9 cellular contexts compared by ENCODE assay signal in genomic region chr12:91811481-91812287, GRCh38.
DNase-seq lines count a peak whose midpoint lies in the region; ATAC-seq lines count a peak whose summit lies in the region.
"Had no signal": no experiment of that assay in that cellular context is flagged by ENCODE, and none has a peak within 500 bp of the region (broad histone marks: within the 10 kb centered on the region; RNA-seq: fewer than 3 reads in every experiment).

No MANE protein-coding gene starts in this region.

- H3K9ac ChIP-seq in adipocyte (ENCODE audit: low read length), result no peak overlapping the region

- peaks cover 18% of the 10 kb centered on the region for H3K4me1 ChIP-seq in CD4-positive, CD25-positive, alpha-beta regulatory T cell (ENCODE audit: control insufficient read depth, insufficient read depth, low read length, poor library complexity, severe bottlenecking)
- no peaks in the 10 kb centered on the region for H3K4me1 ChIP-seq in adipocyte (ENCODE audit: control insufficient read depth, insufficient read depth, low read length)

- peak overlapping the region in 3 of 4 donors; percentile 7 to 63 (median 44) for H3K4me3 Mint-ChIP-seq in CD4-positive, CD25-positive, alpha-beta regulatory T cell
- H3K4me3 Mint-ChIP-seq: T-helper 1 cell treated with Interleukin-12 subunit alpha and Interleukin-12 subunit beta and Interleukin-4 antibody, amounts not matched to agents 30 μg/mL and 1 μg/mL, for 36 hours had no signal

- peak; percentile 46 to 80 (median 60) for DNase-seq in CD4-positive, CD25-positive, alpha-beta regulatory T cell
- peak in 43 of 76 experiments; percentile 0 to 48 (median 13) for DNase-seq in HUDEP-2 (lab: John Stamatoyannopoulos, UW; ENCODE audit: unreplicated experiment in 76 of 76)
- peak; percentile 55 for DNase-seq in SW480 (ENCODE audit: low spot score)
- DNase-seq in adipocyte (ENCODE audit: low read depth), result peak; percentile 86
- DNase-seq in left cardiac atrium, result peak; percentile 75
- DNase-seq in retina, result peak; percentile 69

- no peaks in the 10 kb centered on the region for H3K36me3 ChIP-seq in CD4-positive, CD25-positive, alpha-beta regulatory T cell (ENCODE audit: control insufficient read depth, insufficient read depth, low read length)
- no peaks in the 10 kb centered on the region for H3K36me3 ChIP-seq in adipocyte (ENCODE audit: control insufficient read depth, insufficient read depth, low read length, severe bottlenecking)

- no peak overlapping the region for H3K27ac ChIP-seq in CD4-positive, CD25-positive, alpha-beta regulatory T cell (ENCODE audit: insufficient read depth, low read length, poor library complexity, severe bottlenecking)

- H3K4me3 ChIP-seq in CD4-positive, CD25-positive, alpha-beta regulatory T cell (ENCODE audit: low read depth, low read length), result peak overlapping the region; percentile 49
- H3K4me3 ChIP-seq in adipocyte (ENCODE audit: low read length), result no peak overlapping the region

- peak; percentile 53 to 55 for ATAC-seq in CD4-positive, CD25-positive, alpha-beta regulatory T cell (ENCODE audit: low read depth in 2 of 2)
- ATAC-seq in GM19372 (IDR thresholded peaks at IDR 0.05; ENCODE audit: low read depth, unreplicated experiment) (peak; percentile 80), left cardiac atrium (peak; percentile 64 to 86), GM21737 (IDR thresholded peaks at IDR 0.05; ENCODE audit: unreplicated experiment) (no peak)

- H3K27me3 Mint-ChIP-seq in CD4-positive, CD25-positive, alpha-beta regulatory T cell, result no peaks in the 10 kb centered on the region

- peak overlapping the region in 2 of 3 donors; percentile 62 to 91 for H3K27ac Mint-ChIP-seq in CD4-positive, CD25-positive, alpha-beta regulatory T cell

- no peaks in the 10 kb centered on the region for H3K27me3 ChIP-seq in CD4-positive, CD25-positive, alpha-beta regulatory T cell (ENCODE audit: control insufficient read depth, insufficient read depth, low read length)
- no peaks in the 10 kb centered on the region for H3K27me3 ChIP-seq in adipocyte (replicated peaks; ENCODE audit: control insufficient read depth, insufficient read depth, low read length)

- peaks cover 5% of the 10 kb centered on the region for H3K36me3 Mint-ChIP-seq in CD4-positive, CD25-positive, alpha-beta regulatory T cell

- peaks cover 4 to 9% of the 10 kb centered on the region in 2 experiments for H3K9me3 ChIP-seq in CD4-positive, CD25-positive, alpha-beta regulatory T cell (ENCODE audit: control insufficient read depth in 2 of 2, low read length in 2 of 2)
- H3K9me3 ChIP-seq in adipocyte (ENCODE audit: control insufficient read depth, low read length), result peaks cover 14% of the 10 kb centered on the region

- intact Hi-C loops in left cardiac atrium (cut with DNase I), result loop anchor here (5.0 to 10.0 kb wide), 2 partner anchors 331 to 763 kb away; no protein-coding TSS in a partner anchor

- peaks cover 26 to 51% (median 31%) of the 10 kb centered on the region in 4 donors for H3K4me1 Mint-ChIP-seq in CD4-positive, CD25-positive, alpha-beta regulatory T cell

- peaks cover 0 to 31% (median 5%) of the 10 kb centered on the region in 7 donors for H3K9me3 Mint-ChIP-seq in CD4-positive, CD25-positive, alpha-beta regulatory T cell

Comparison
In these comparisons a context has a peak if more than half of its experiments do, and no peak if none do; other contexts are left out.
1. DNase-seq: peak in every context shown above with its lines; median percentile 86 in adipocyte; 75 in left cardiac atrium; 69 in retina; 60 in CD4-positive, CD25-positive, alpha-beta regulatory T cell; 55 in SW480; 13 in HUDEP-2.